ENCODE assay signal across 8 cellular contexts in the genomic region with DNA sequence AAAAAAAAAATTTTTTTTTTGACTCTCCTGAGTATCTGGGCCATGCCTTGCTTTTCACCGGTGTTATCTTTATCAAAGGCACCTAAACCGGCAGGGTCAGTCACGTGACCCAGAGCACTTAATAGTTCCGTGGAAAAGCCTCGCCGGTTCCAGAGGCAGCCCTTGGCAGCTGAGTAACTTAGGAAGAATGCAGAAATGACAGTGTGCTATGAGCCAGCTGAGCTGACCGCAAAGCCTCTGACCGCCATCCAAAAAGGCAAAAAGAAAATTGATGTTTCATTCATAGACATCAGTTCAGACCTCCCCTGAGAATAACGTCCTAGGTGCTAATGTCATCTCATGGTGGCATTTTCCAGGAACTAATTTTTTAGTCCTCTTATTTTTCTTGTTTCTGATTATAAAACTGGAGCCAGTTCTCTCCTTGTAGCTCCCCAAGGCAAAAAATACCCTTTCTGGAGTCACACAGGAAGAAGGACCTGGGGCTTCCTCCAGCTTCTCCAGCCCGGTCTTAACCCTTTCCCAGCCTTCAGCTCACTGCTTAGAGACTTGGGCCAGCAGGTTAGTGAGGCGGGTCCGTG.
A peak's percentile ranks its signal among the peaks of the same experiment; 100 is the strongest.
DNase-seq lines count a peak whose midpoint lies in the region; ATAC-seq, FAIRE-seq and TF ChIP-seq lines count a peak whose summit lies in the region.

No MANE protein-coding gene starts in this region.

- H3K27me3 Mint-ChIP-seq in progenitor cell of endocrine pancreas, result no peaks in the 10 kb centered on the region

- peaks cover 6% of the 10 kb centered on the region for H3K36me3 Mint-ChIP-seq in progenitor cell of endocrine pancreas (ENCODE audit: insufficient read depth)

- FAIRE-seq in frontal cortex (lab: Jason Lieb, UNC), result no peak

- in situ Hi-C loops in SK-MEL-5 (cut with HindIII; ENCODE audit: low pct_unique_long_range_greater_than_20kb, low sequenced_read_pairs), result no loop called here

- peak overlapping the region; percentile 38 for H3K27ac Mint-ChIP-seq in progenitor cell of endocrine pancreas

- DNase-seq in ELF-1 (ENCODE audit: low read depth, low spot score) (peak; percentile 73), SK-MEL-5 (ENCODE audit: low read depth, low spot score) (peak; percentile 60), frontal cortex (ENCODE audit: low spot score in 2 of 2) (peak; percentile 29 to 45), progenitor cell of endocrine pancreas (ENCODE audit: low spot score, unreplicated experiment) (no peak), NCI-H1048 (lab: John Stamatoyannopoulos, UW) (no peak), DMS 273 treated with DMSO at 0.1 percent for 48 hours (lab: John Stamatoyannopoulos, UW) (no peak), NCI-H526 (lab: John Stamatoyannopoulos, UW) (no peak)

- no peaks in the 10 kb centered on the region for H3K9me3 Mint-ChIP-seq in progenitor cell of endocrine pancreas (ENCODE audit: low read depth)

- H3K4me3 Mint-ChIP-seq in progenitor cell of endocrine pancreas (ENCODE audit: low read depth), result no peak overlapping the region

- H3K4me1 Mint-ChIP-seq in progenitor cell of endocrine pancreas (ENCODE audit: low read depth), result peaks cover 7% of the 10 kb centered on the region

- no peak for ATAC-seq in HG02885 (IDR thresholded peaks at IDR 0.05; ENCODE audit: poor library complexity, unreplicated experiment)

- no peak for TF ChIP-seq CTCF in progenitor cell of endocrine pancreas (IDR thresholded peaks at IDR 0.05; ENCODE audit: unreplicated experiment)

Comparison
In these comparisons a context has a peak if more than half of its experiments do, and no peak if none do; other contexts are left out.
1. DNase-seq: peak in ELF-1 (single experiment), SK-MEL-5 (single experiment) and frontal cortex (2 of 2); none in progenitor cell of endocrine pancreas (single experiment), NCI-H1048 (single experiment), DMS 273 treated with DMSO at 0.1 percent for 48 hours (single experiment) and NCI-H526 (0 of 2).